12 cellular contexts compared by ENCODE assay signal in the genomic region with DNA sequence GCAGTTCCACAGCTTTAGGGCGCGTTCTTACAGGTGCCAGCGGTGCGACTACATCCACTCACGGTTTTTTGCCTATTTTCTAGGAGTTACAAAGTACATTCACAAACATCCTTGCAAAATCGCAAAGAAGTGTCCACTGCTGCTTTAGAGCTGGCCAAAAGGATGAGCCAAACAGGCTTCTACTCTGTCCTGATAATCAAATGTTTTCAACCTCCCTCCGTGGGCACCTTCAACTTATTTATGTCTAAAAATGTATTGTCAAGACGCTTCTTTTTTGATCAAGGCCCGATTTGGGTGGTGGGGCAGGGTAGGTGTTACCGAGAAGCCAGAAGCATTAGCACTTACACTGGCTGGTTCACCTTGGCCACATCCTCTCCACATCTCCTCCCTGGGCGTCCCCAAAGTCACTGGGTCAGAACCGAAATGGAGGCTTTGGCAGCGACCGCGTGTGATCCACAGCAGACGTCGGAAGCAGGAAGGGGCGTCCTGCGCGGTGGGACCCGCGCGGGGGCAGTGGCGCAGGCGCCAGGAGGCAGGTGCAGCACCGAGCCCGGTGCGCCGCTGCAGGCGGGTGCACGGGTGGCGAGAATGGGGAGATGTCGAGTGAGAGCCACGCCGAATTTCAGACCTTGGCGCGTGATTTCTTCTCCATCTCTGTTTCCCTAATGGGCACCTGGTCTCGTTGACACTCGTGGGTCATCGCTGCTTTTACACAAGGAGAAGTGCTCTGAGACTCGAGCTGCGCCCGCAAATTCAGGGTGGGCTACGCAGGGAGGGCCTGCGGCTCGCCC. TPM values are rescaled to one million over a fixed set of nuclear protein-coding genes. Genes with fewer than 3 reads are reported as not detected.
A peak's percentile ranks its signal among the peaks of the same experiment; 100 is the strongest.
DNase-seq lines count a peak whose midpoint lies in the region; ATAC-seq, FAIRE-seq and TF ChIP-seq lines count a peak whose summit lies in the region.
"Had no signal": no experiment of that assay in that cellular context is flagged by ENCODE, and none has a peak within 500 bp of the region (broad histone marks: within the 10 kb centered on the region; RNA-seq: fewer than 3 reads in every experiment).

No MANE protein-coding gene starts in this region.

- H3K27ac ChIP-seq in BLaER1 treated with 17β-estradiol and CSF1 and Interleukin-3, amounts not matched to agents 10 nM and 100 nM, result no peak overlapping the region
- H3K27ac ChIP-seq: right lobe of liver, upper lobe of right lung had no signal

- H3K9me3 ChIP-seq in BLaER1 treated with 17β-estradiol and CSF1 and Interleukin-3, amounts not matched to agents 10 nM and 100 nM (replicated peaks in 1 of 11), result peaks cover 36 to 76% (median 55%) of the 10 kb centered on the region in 11 experiments
- H3K9me3 ChIP-seq: right lobe of liver, upper lobe of right lung had no signal

- peak overlapping the region; percentile 38 to 74 (median 61); a peak in 20 of 22 replicates for H3K4me2 ChIP-seq in BLaER1 treated with 17β-estradiol and CSF1 and Interleukin-3, amounts not matched to agents 10 nM and 100 nM

- peaks cover 16 to 23% (median 18%) of the 10 kb centered on the region in 10 experiments for H3K4me1 ChIP-seq in BLaER1 treated with 17β-estradiol and CSF1 and Interleukin-3, amounts not matched to agents 10 nM and 100 nM

- H3K4me3 ChIP-seq in BLaER1 treated with 17β-estradiol and CSF1 and Interleukin-3, amounts not matched to agents 10 nM and 100 nM, result peak overlapping the region in 7 of 10 experiments; percentile 7 to 42 (median 27); a peak in 6 of 20 replicates
- H3K4me3 ChIP-seq in NB4 (ENCODE audit: low read depth, low read length), result peak overlapping the region; percentile 2
- H3K4me3 ChIP-seq: right lobe of liver, upper lobe of right lung had no signal

- FAIRE-seq in GM12892 (lab: Jason Lieb, UNC), result peak; percentile 33

- DNase-seq in GM12892 (ENCODE audit: insufficient read length) (peak; percentile 24), NB4 (ENCODE audit: low read depth) (no peak), left kidney (ENCODE audit: low read depth, low spot score) (peak; percentile 17), NCI-H128 (lab: John Stamatoyannopoulos, UW; ENCODE audit: unreplicated experiment) (no peak), HUDEP-2 (lab: John Stamatoyannopoulos, UW; ENCODE audit: unreplicated experiment in 76 of 76) (no peak)
- DNase-seq: NCI-H446, right lobe of liver, RPMI8226, upper lobe of right lung had no signal

- peaks cover 99 to 100% (median 100%) of the 10 kb centered on the region in 11 experiments for H3K27me3 ChIP-seq in BLaER1 treated with 17β-estradiol and CSF1 and Interleukin-3, amounts not matched to agents 10 nM and 100 nM

- no peaks in the 10 kb centered on the region for H3K36me3 ChIP-seq in BLaER1 treated with 17β-estradiol and CSF1 and Interleukin-3, amounts not matched to agents 10 nM and 100 nM
- H3K36me3 ChIP-seq: right lobe of liver, upper lobe of right lung had no signal

- ATAC-seq in activated CD4-positive, CD25-positive, alpha-beta regulatory T cell treated with anti-CD3 and anti-CD28 coated beads, Interleukin-2, amount 50 U/mL, for 24 hours, result no peak
- ATAC-seq in GM21723 (IDR thresholded peaks at IDR 0.05; ENCODE audit: unreplicated experiment), result no peak
- ATAC-seq: right lobe of liver had no signal

- TF ChIP-seq CTCF in NB4 (IDR thresholded peaks at IDR 0.05; ENCODE audit: low read depth, low read length), result no peak

- peaks cover 0 to 39% (median 12%) of the 10 kb centered on the region in 11 experiments; a peak in 5 of 22 replicates for H4K20me1 ChIP-seq in BLaER1 treated with 17β-estradiol and CSF1 and Interleukin-3, amounts not matched to agents 10 nM and 100 nM

- TF ChIP-seq POLR2A in GM12892 (IDR thresholded peaks at IDR 0.05; ENCODE audit: low read depth, low read length) (no peak), NB4 (IDR thresholded peaks at IDR 0.05; ENCODE audit: extremely low read depth, insufficient read length) (no peak)

- H3K9ac ChIP-seq in BLaER1 treated with 17β-estradiol and CSF1 and Interleukin-3, amounts not matched to agents 10 nM and 100 nM, result no peak overlapping the region

RNA-seq across cellular contexts. Expression of a gene that starts 16.9 kb away (rescaled TPM):
- not detected for polyA plus RNA-seq in GM12892 (2012; ENCODE audit: missing spikeins)

RNA-seq across cellular contexts. Expression of a gene that starts 43.2 kb away (rescaled TPM):
- 19.9 TPM for polyA plus RNA-seq in GM12892 (2012; ENCODE audit: missing spikeins)

Comparison
In these comparisons a context has a peak if more than half of its experiments do, and no peak if none do; other contexts are left out.
1. DNase-seq: peak in GM12892 (single experiment) and left kidney (single experiment); none in NB4 (single experiment), NCI-H128 (single experiment) and HUDEP-2 (0 of 76).